ENCODE assay signal across 9 cellular contexts in the genomic region with DNA sequence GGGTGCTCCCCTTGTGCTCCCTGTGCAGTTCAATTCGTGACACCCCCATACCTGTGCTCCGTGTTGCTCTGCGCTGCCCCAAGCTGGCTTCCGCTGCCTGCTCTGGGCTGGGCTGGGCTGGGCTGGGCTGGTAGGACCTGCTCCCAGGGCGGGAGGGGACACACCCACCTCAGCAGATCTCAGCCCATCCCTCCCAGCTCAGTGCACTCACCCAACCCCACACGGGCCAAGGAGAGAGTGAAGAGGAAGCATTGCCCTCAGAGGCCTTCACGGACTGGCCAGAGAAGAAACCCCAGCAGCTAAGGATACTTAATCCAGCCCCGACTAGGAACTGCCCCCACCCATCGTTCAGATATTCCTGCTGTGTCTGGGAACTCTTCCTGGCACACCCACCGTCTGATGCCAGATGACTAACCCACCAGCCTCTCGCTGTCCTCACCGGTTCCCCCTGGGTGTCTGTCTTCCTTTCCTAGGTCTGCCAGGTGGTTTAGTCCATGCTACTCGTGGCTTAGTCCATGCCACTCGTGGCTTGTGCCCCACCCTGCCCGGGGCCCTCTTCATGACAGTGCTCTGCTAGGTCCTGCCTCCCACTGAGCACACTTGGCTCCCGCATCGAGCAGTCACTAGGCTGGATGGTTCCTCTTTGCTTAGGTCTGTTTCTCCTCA. TPM values are rescaled to one million over a fixed set of nuclear protein-coding genes. Genes with fewer than 3 reads are reported as not detected.
DNase-seq lines count a peak whose midpoint lies in the region; ATAC-seq and TF ChIP-seq lines count a peak whose summit lies in the region.
"Had no signal": no experiment of that assay in that cellular context is flagged by ENCODE, and none has a peak within 500 bp of the region (broad histone marks: within the 10 kb centered on the region; RNA-seq: fewer than 3 reads in every experiment).

LPAR5 (minus strand) TSS at position 104 of the 666 bp plus-strand sequence. CDS start 14,711 bp downstream, outside the sequence.

- H3K4me1 ChIP-seq in esophagus muscularis mucosa, result peaks cover 0 to 20% (median 10%) of the 10 kb centered on the region in 4 donors

- H3K9me3 Mint-ChIP-seq in T-helper 1 cell treated with Interleukin-12 subunit alpha and Interleukin-12 subunit beta and Interleukin-4 antibody, amounts not matched to agents 30 μg/mL and 1 μg/mL, for 36 hours, result no peaks in the 10 kb centered on the region

- intact Hi-C loops in sciatic nerve (cut with DNase I) (no loop called here), esophagus muscularis mucosa (cut with DNase I) (no loop called here)

- TF ChIP-seq POLR2A in esophagus muscularis mucosa (IDR thresholded peaks at IDR 0.05; ENCODE audit: low read depth), result no peak

- H3K4me3 ChIP-seq in GM08714 (ENCODE audit: low read length) (peak within 1 kb of the TSS; percentile 5; the same call in 1 of the 2 replicates), fibroblast of mammary gland (ENCODE audit: control insufficient read depth, low read depth, low read length) (no peak within 1 kb of the TSS), esophagus muscularis mucosa (peak within 1 kb of the TSS in 2 of 4 donors; percentile 17 to 30)

- TF ChIP-seq CTCF in fibroblast of mammary gland (conservative IDR thresholded peaks at IDR 0.05; ENCODE audit: control insufficient read depth, insufficient read depth, low read depth, low read length) (no peak), esophagus muscularis mucosa (IDR thresholded peaks at IDR 0.05) (no peak)

- peak; percentile 42 for ATAC-seq in HG02642 (IDR thresholded peaks at IDR 0.05; ENCODE audit: poor library complexity, unreplicated experiment)
- ATAC-seq in sciatic nerve, result peak; percentile 75

- TF ChIP-seq EP300 in esophagus muscularis mucosa (IDR thresholded peaks at IDR 0.05), result no peak

- peaks cover 0 to 5% (median 0%) of the 10 kb centered on the region in 4 donors for H3K27me3 ChIP-seq in esophagus muscularis mucosa

- no peaks in the 10 kb centered on the region for H3K36me3 Mint-ChIP-seq in T-helper 1 cell treated with Interleukin-12 subunit alpha and Interleukin-12 subunit beta and Interleukin-4 antibody, amounts not matched to agents 30 μg/mL and 1 μg/mL, for 36 hours (ENCODE audit: low read depth)

- H3K27ac Mint-ChIP-seq in T-helper 1 cell treated with Interleukin-12 subunit alpha and Interleukin-12 subunit beta and Interleukin-4 antibody, amounts not matched to agents 30 μg/mL and 1 μg/mL, for 36 hours, result peak within 1 kb of the TSS; percentile 78

- H3K27ac ChIP-seq in esophagus muscularis mucosa (replicated peaks in 1 of 4), result peak within 1 kb of the TSS in 2 of 4 donors; percentile 27 to 49

- peak within 1 kb of the TSS; percentile 55 for H3K4me3 Mint-ChIP-seq in T-helper 1 cell treated with Interleukin-12 subunit alpha and Interleukin-12 subunit beta and Interleukin-4 antibody, amounts not matched to agents 30 μg/mL and 1 μg/mL, for 36 hours

- H3K9me3 ChIP-seq in esophagus muscularis mucosa, result no peaks in the 10 kb centered on the region

- H3K4me1 Mint-ChIP-seq in T-helper 1 cell treated with Interleukin-12 subunit alpha and Interleukin-12 subunit beta and Interleukin-4 antibody, amounts not matched to agents 30 μg/mL and 1 μg/mL, for 36 hours (ENCODE audit: low read depth), result peaks cover 25% of the 10 kb centered on the region

- no peaks in the 10 kb centered on the region for H3K36me3 ChIP-seq in esophagus muscularis mucosa

- WGBS in esophagus muscularis mucosa, result 69% methylated on average over 15 of the region's 17 CpGs

- DNase-seq in fibroblast of mammary gland (ENCODE audit: low read depth) (peak; percentile 29), sciatic nerve (ENCODE audit: low spot score) (no peak), NCI-H1048 (lab: John Stamatoyannopoulos, UW) (no peak), esophagus muscularis mucosa (ENCODE audit: extremely low spot score) (no peak), KG1 (lab: John Stamatoyannopoulos, UW) (no peak)

- peaks cover 4% of the 10 kb centered on the region for H3K27me3 Mint-ChIP-seq in T-helper 1 cell treated with Interleukin-12 subunit alpha and Interleukin-12 subunit beta and Interleukin-4 antibody, amounts not matched to agents 30 μg/mL and 1 μg/mL, for 36 hours (ENCODE audit: low read depth)

RNA-seq across cellular contexts. Expression of gene LPAR5, which starts in this region (rescaled TPM):
- total RNA-seq in sciatic nerve (2.9 TPM), esophagus muscularis mucosa (1 to 10 TPM; 1.7 to 2.5 (median 1.8) TPM)
- total RNA-seq: lung microvascular endothelial cell had no signal
